In genomic region chr4:74921490-74921889, GRCh38 we compare ENCODE assay signal across 24 cellular contexts. TPM values are rescaled to one million over a fixed set of nuclear protein-coding genes. Genes with fewer than 3 reads are reported as not detected.
DNase-seq lines count a peak whose midpoint lies in the region; ATAC-seq, FAIRE-seq and TF ChIP-seq lines count a peak whose summit lies in the region.
"Had no signal": no experiment of that assay in that cellular context is flagged by ENCODE, and none has a peak within 500 bp of the region (broad histone marks: within the 10 kb centered on the region; RNA-seq: fewer than 3 reads in every experiment).

No MANE protein-coding gene starts in this region.

- in situ Hi-C loops in GM12878 (cut with MboI) = no loop called here

- no peak overlapping the region for H3K4me3 ChIP-seq in GM12878
- H3K4me3 ChIP-seq in BE2C (ENCODE audit: low read depth, low read length) = no peak overlapping the region
- no peak overlapping the region for H3K4me3 ChIP-seq in CD4-positive, alpha-beta memory T cell (ENCODE audit: low read length in 2 of 2)
- H3K4me3 ChIP-seq: A549, BLaER1 had no signal

- H2AFZ ChIP-seq in GM12878 (ENCODE audit: control insufficient read depth, low read depth, low read length) = no peak overlapping the region

- TF ChIP-seq POLR2A in GM12878 (IDR thresholded peaks at IDR 0.05; ENCODE audit: low read depth, low read length) = no peak

- H4K20me1 ChIP-seq in GM12878 (ENCODE audit: control insufficient read depth, insufficient read depth) = no peaks in the 10 kb centered on the region
- H4K20me1 ChIP-seq: BLaER1 had no signal

- H3K27me3 ChIP-seq in GM12878 (replicated peaks in 1 of 2; ENCODE audit: control insufficient read depth in 2 of 2, insufficient read depth in 2 of 2, low read length in 1 of 2) (no peaks in the 10 kb centered on the region), BE2C (peaks cover 5% of the 10 kb centered on the region; the same call in 1 of the 2 replicates)
- no peaks in the 10 kb centered on the region for H3K27me3 ChIP-seq in CD4-positive, alpha-beta memory T cell (ENCODE audit: insufficient read depth, low read length)
- H3K27me3 ChIP-seq: BLaER1 had no signal

- TF ChIP-seq EP300 in GM12878 (IDR thresholded peaks at IDR 0.05; ENCODE audit: borderline replicate concordance in 1 of 2, control insufficient read depth in 1 of 2, low read depth in 2 of 2, low read length in 2 of 2) = no peak

- SMC1A ChIA-PET in GM12878 (lab: Charles Lee; ENCODE audit: uncharacterized antibody, unreplicated experiment) = no interaction called here

- H3K9me3 ChIP-seq in GM12878 (replicated peaks; ENCODE audit: control insufficient read depth, insufficient read depth, low read length) (no peaks in the 10 kb centered on the region; the same call in 2 of the 3 replicates), BE2C (no peaks in the 10 kb centered on the region)
- no peaks in the 10 kb centered on the region for H3K9me3 ChIP-seq in CD4-positive, alpha-beta memory T cell (ENCODE audit: control insufficient read depth in 1 of 2, low read length in 2 of 2)
- H3K9me3 ChIP-seq: A549, BLaER1 had no signal

- H3K4me2 ChIP-seq in GM12878 (ENCODE audit: control insufficient read depth, insufficient read depth) = no peak overlapping the region
- H3K4me2 ChIP-seq: A549, BLaER1 had no signal

- H3K27ac ChIP-seq in GM12878 (ENCODE audit: control insufficient read depth, insufficient read depth) = peak overlapping the region; percentile 18; the same call in 1 of the 2 replicates
- no peak overlapping the region for H3K27ac ChIP-seq in CD4-positive, alpha-beta memory T cell (ENCODE audit: low read depth, low read length)
- H3K27ac ChIP-seq: 22Rv1, A549, BLaER1 had no signal

- RAD21 ChIA-PET in GM12878 (lab: Charles Lee; ENCODE audit: unreplicated experiment) = no interaction called here

- CTCF ChIA-PET in GM12878 (lab: Yijun Ruan, JAX) = no interaction called here
- CTCF ChIA-PET in CD4-positive, alpha-beta memory T cell (lab: Charles Lee; ENCODE audit: partially characterized antibody) = no interaction called here

- no peaks in the 10 kb centered on the region for H3K36me3 Mint-ChIP-seq in stimulated activated memory B cell treated with anti-CD40 and anti-IgM and Interleukin-4, amounts not matched to agents 10 μg/mL and 1 μg/mL and 100 μg/mL, for 72 hours
- H3K36me3 Mint-ChIP-seq in CD4-positive, alpha-beta memory T cell = no peaks in the 10 kb centered on the region
- H3K36me3 Mint-ChIP-seq: CD14-positive monocyte; CD4-positive, CD25-positive, alpha-beta regulatory T cell; CD8-positive, alpha-beta memory T cell had no signal

- H3K27ac Mint-ChIP-seq in stimulated activated memory B cell treated with anti-CD40 and anti-IgM and Interleukin-4, amounts not matched to agents 10 μg/mL and 1 μg/mL and 100 μg/mL, for 72 hours = peak overlapping the region; percentile 44
- no peak overlapping the region for H3K27ac Mint-ChIP-seq in CD4-positive, alpha-beta memory T cell
- H3K27ac Mint-ChIP-seq: B cell; CD14-positive monocyte; CD4-positive, CD25-positive, alpha-beta regulatory T cell; CD8-positive, alpha-beta memory T cell had no signal

- no TSS peak for BruUV-seq in GM12878 (replicated peaks; lab: Mats Ljungman, UMichigan)

- peak; percentile 41 for ATAC-seq in HG02610 (IDR thresholded peaks at IDR 0.05; ENCODE audit: unreplicated experiment)
- ATAC-seq in GM12878 = peak; percentile 43; the same call in 2 of the 3 replicates
- ATAC-seq in stimulated activated memory B cell treated with anti-CD40 and anti-IgM and Interleukin-4, amounts not matched to agents 10 μg/mL and 1 μg/mL and 100 μg/mL, for 72 hours = no peak
- ATAC-seq: A549 had no signal

- peaks cover 24% of the 10 kb centered on the region for H3K4me1 Mint-ChIP-seq in stimulated activated memory B cell treated with anti-CD40 and anti-IgM and Interleukin-4, amounts not matched to agents 10 μg/mL and 1 μg/mL and 100 μg/mL, for 72 hours
- H3K4me1 Mint-ChIP-seq in CD4-positive, alpha-beta memory T cell = no peaks in the 10 kb centered on the region
- H3K4me1 Mint-ChIP-seq: CD4-positive, CD25-positive, alpha-beta regulatory T cell; CD8-positive, alpha-beta memory T cell had no signal

- H3K4me3 Mint-ChIP-seq in stimulated activated memory B cell treated with anti-CD40 and anti-IgM and Interleukin-4, amounts not matched to agents 10 μg/mL and 1 μg/mL and 100 μg/mL, for 72 hours = no peak overlapping the region
- H3K4me3 Mint-ChIP-seq in CD4-positive, alpha-beta memory T cell = no peak overlapping the region
- H3K4me3 Mint-ChIP-seq: B cell; CD14-positive monocyte; CD4-positive, CD25-positive, alpha-beta regulatory T cell; CD8-positive, alpha-beta memory T cell had no signal

- DNase-seq in GM12878 (ENCODE audit: low read depth, low spot score) = no peak
- DNase-seq in BE2C = no peak
- DNase-seq in CD4-positive, alpha-beta memory T cell = no peak
- DNase-seq: AML-193; C1 segment of cervical spinal cord; CD4-positive, CD25-positive, alpha-beta regulatory T cell; CD8-positive, alpha-beta memory T cell; COR-L47; DMS 273 treated with DMSO at 0.1 percent for 48 hours; DMS153; DMS53; DMS79; DND-41; EL; GDM1 had no signal

- H3K27me3 Mint-ChIP-seq in stimulated activated memory B cell treated with anti-CD40 and anti-IgM and Interleukin-4, amounts not matched to agents 10 μg/mL and 1 μg/mL and 100 μg/mL, for 72 hours = no peaks in the 10 kb centered on the region
- peaks cover 0 to 3% of the 10 kb centered on the region in 2 donors for H3K27me3 Mint-ChIP-seq in CD4-positive, alpha-beta memory T cell
- H3K27me3 Mint-ChIP-seq: CD4-positive, CD25-positive, alpha-beta regulatory T cell had no signal

- no peaks in the 10 kb centered on the region for H3K36me3 ChIP-seq in GM12878 (ENCODE audit: control insufficient read depth in 2 of 2, insufficient read depth in 2 of 2, low read length in 1 of 2)
- no peaks in the 10 kb centered on the region for H3K36me3 ChIP-seq in BE2C
- no peaks in the 10 kb centered on the region for H3K36me3 ChIP-seq in CD4-positive, alpha-beta memory T cell (ENCODE audit: insufficient read depth, low read length)
- H3K36me3 ChIP-seq: BLaER1 had no signal

- FAIRE-seq in GM12878 (lab: Jason Lieb, UNC) = peak; percentile 41
- FAIRE-seq: A549 had no signal

- TF ChIP-seq CTCF in GM12878 (IDR thresholded peaks at IDR 0.05 in 2 of 3, conservative IDR thresholded peaks at IDR 0.05 in 1 of 3; ENCODE audit: control insufficient read depth in 2 of 3, extremely low read depth in 1 of 3, insufficient read depth in 1 of 3, low read depth in 3 of 3, low read length in 3 of 3) (no peak), BE2C (IDR thresholded peaks at IDR 0.05; ENCODE audit: low read depth, low read length) (no peak)

- TF ChIP-seq RAD21 in GM12878 (IDR thresholded peaks at IDR 0.05; ENCODE audit: insufficient read depth, low read depth, low read length) = no peak

- intact Hi-C loops in GM12878 (cut with micrococcal nuclease; ENCODE audit: unreplicated experiment) = loop anchor here (10.0 kb wide), 1 partner anchor 377 kb away; no protein-coding TSS in a partner anchor
- intact Hi-C loops in CD4-positive, alpha-beta memory T cell (cut with micrococcal nuclease) = no loop called here

- H3K9ac ChIP-seq in GM12878 (ENCODE audit: control insufficient read depth, insufficient read depth, low read length) = no peak overlapping the region
- H3K9ac ChIP-seq: BLaER1 had no signal

- peaks cover 28% of the 10 kb centered on the region for H3K4me1 ChIP-seq in GM12878 (ENCODE audit: control insufficient read depth, insufficient read depth, low read length)
- H3K4me1 ChIP-seq in BE2C = no peaks in the 10 kb centered on the region
- no peaks in the 10 kb centered on the region for H3K4me1 ChIP-seq in CD4-positive, alpha-beta memory T cell (ENCODE audit: insufficient read depth, low read length)
- H3K4me1 ChIP-seq: A549, BLaER1 had no signal

- H3K9me3 Mint-ChIP-seq in stimulated activated memory B cell treated with anti-CD40 and anti-IgM and Interleukin-4, amounts not matched to agents 10 μg/mL and 1 μg/mL and 100 μg/mL, for 72 hours = no peaks in the 10 kb centered on the region
- peaks cover 0 to 4% (median 0%) of the 10 kb centered on the region in 8 donors for H3K9me3 Mint-ChIP-seq in CD4-positive, alpha-beta memory T cell
- H3K9me3 Mint-ChIP-seq: CD4-positive, CD25-positive, alpha-beta regulatory T cell had no signal

- POLR2A ChIA-PET in GM12878 (lab: Charles Lee) = no interaction called here
- POLR2A ChIA-PET in CD4-positive, alpha-beta memory T cell (lab: Charles Lee; ENCODE audit: partially characterized antibody) = no interaction called here

- no peaks in the 10 kb centered on the region for H3K79me2 ChIP-seq in GM12878 (ENCODE audit: control insufficient read depth, insufficient read depth, low read length)

TF ChIP-seq in GM12878, 131 proteins besides CTCF, POLR2A, EP300 and RAD21 (continues in another document):
- TF ChIP-seq MXI1 (IDR thresholded peaks at IDR 0.05; ENCODE audit: low read depth, low read length) (no peak), CREM (IDR thresholded peaks at IDR 0.05; ENCODE audit: low read depth) (0 out of 2 replicates have a peak, but pooled peaks have one; percentile 25), RFX5 (IDR thresholded peaks at IDR 0.05; ENCODE audit: low read depth, low read length) (no peak)

RNA-seq across cellular contexts. Expression of gene PARM1, which starts 11.4 kb away (rescaled TPM):
- 13.5 and 16.1 TPM in 2 replicates for total RNA-seq in GM12878 (2013; cell fraction: nucleolus; rRNA removed)
- 56.2 and 59.2 TPM in 2 replicates for total RNA-seq in GM12878 (2014; rRNA removed)
- 41.4 and 42.2 TPM in 2 replicates for total RNA-seq in GM12878 (2014; rRNA removed; fragmentation: Illumina TruSeq; extraction: Trizol)
- total RNA-seq in GM12878 (2021) = 41.4 and 43.2 TPM in 2 replicates
- 7.1 TPM for polyA plus RNA-seq in GM12878 (2011; ENCODE audit: low read depth)
- polyA plus RNA-seq in GM12878 (2011; rRNA removed) = 27.0 and 30.3 TPM in 2 replicates
- 27.2 and 33.8 TPM in 2 replicates for polyA plus RNA-seq in GM12878 (2011; cell fraction: cytosol; rRNA removed)
- polyA plus RNA-seq in GM12878 (2011; cell fraction: nucleus; rRNA removed) = 28.6 and 28.9 TPM in 2 replicates
- polyA plus RNA-seq in GM12878 (2012) = 8.4 and 10.4 TPM in 2 replicates
- 54.2 and 57.1 TPM in 2 replicates for polyA plus RNA-seq in GM12878 (2014; fragmentation: Illumina TruSeq; extraction: Trizol)
- 10 to 100 TPM; 13.9 to 21.8 TPM for polyA plus RNA-seq in GM12878 (2014; fragmentation: Nextera tagmentation; extraction: Ambion mirVana)
- 25.5 and 26.0 TPM in 2 replicates for polyA plus RNA-seq in GM12878 (2014; rRNA removed)
- polyA plus RNA-seq in GM12878 (2016; fragmentation: Nextera tagmentation; extraction: Ambion mirVana) = 10 to 100 TPM; 41.1 to 41.5 TPM
- polyA minus RNA-seq in GM12878 (2011; rRNA and poly(A)+ RNA removed) = 25.0 and 26.2 TPM in 2 replicates
- 11.6 and 14.0 TPM in 2 replicates for polyA minus RNA-seq in GM12878 (2011; cell fraction: cytosol; rRNA and poly(A)+ RNA removed)
- 13.8 and 20.3 TPM in 2 replicates for polyA minus RNA-seq in GM12878 (2011; cell fraction: nucleus; rRNA and poly(A)+ RNA removed)
- 1.4 TPM for polyA plus RNA-seq in BE2C (2012; ENCODE audit: insufficient read depth, insufficient read length, low read depth)
- not detected for total RNA-seq in CD4-positive, alpha-beta memory T cell
- polyA plus RNA-seq in CD4-positive, alpha-beta memory T cell = under 1 TPM in 1 of 2 donors, not detected in 1; 0.28 TPM
- total RNA-seq: A172; CD8-positive, alpha-beta memory T cell; G401 had no signal
- polyA plus RNA-seq: CD8-positive, alpha-beta memory T cell had no signal

Comparison
In these comparisons a context has a peak if more than half of its experiments do, and no peak if none do; other contexts are left out.
1. RNA of gene PARM1, which starts 11.4 kb away (total RNA-seq): 13.5 to 59.2 TPM in GM12878; not detected in CD4-positive, alpha-beta memory T cell; every median in the first group is over 10 times any median in the second.